Comparison of ENCODE assay signal across 32 cellular contexts in the genomic region with DNA sequence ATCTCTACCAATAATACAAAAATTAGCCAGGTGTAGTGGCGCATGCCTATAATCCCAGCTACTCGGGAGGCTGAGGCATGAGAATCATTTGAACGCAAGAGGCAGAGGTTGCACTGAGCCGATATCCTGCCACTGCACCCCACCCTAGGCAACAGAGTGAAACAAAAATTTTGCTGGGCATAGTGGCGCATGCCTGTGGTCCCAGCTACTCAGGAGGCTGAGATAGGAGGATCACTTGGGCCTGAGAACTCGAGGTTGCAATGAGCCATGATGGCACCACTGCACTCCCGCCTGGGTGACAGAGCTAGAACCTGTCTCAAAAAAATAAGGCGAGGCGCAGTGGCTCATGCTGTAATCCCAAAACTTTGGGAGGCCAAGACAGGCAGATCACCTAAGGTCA.
"Had no signal": no experiment of that assay in that cellular context is flagged by ENCODE, and none has a peak within 500 bp of the region (broad histone marks: within the 10 kb centered on the region; RNA-seq: fewer than 3 reads in every experiment).

No MANE protein-coding gene starts in this region.

- H3K27ac Mint-ChIP-seq: activated B cell treated with CpG ODN at 0.5 μM for 24 hours; activated CD4-positive, alpha-beta memory T cell treated with anti-CD3 and anti-CD28 coated beads for 36 hours; activated CD4-positive, alpha-beta T cell treated with anti-CD3 and anti-CD28 coated beads, Interleukin-2, amount 10 ng/mL, durations not matched to agents 24 days and 14 days; activated CD8-positive, alpha-beta T cell treated with anti-CD3 and anti-CD28 coated beads for 36 hours; activated naive CD4-positive, alpha-beta T cell treated with anti-CD3 and anti-CD28 coated beads, Interleukin-2, amount 10 ng/mL, durations not matched to agents 7 days and 5 days; activated naive CD4-positive, alpha-beta T cell treated with anti-CD3 and anti-CD28 coated beads, Interleukin-2, amount 50 U/mL, for 24 hours; activated naive CD8-positive, alpha-beta T cell; activated naive CD8-positive, alpha-beta T cell treated with anti-CD3 and anti-CD28 coated beads, Interleukin-2, amount 10 ng/mL, durations not matched to agents 7 days and 5 days; activated naive CD8-positive, alpha-beta T cell treated with anti-CD3 and anti-CD28 coated beads, Interleukin-2, amount 50 U/mL, for 24 hours; activated T-cell treated with anti-CD3 and anti-CD28 coated beads, Interleukin-2, amount 50 U/mL, for 72 hours; activated T-helper 1 cell treated with anti-CD3 and anti-CD28 coated beads, Interleukin-12 subunit alpha, Interleukin-12 subunit beta, Interleukin-2, Interleukin-4 antibody, amounts not matched to agents 30 ng/mL and 10 ng/mL and 1 ng/mL, durations not matched to agents 14 hours and 24 hours and 36 hours; activated T-helper 17 cell treated with anti-CD3 and anti-CD28 coated beads, Interleukin-2, amount 50 U/mL, for 72 hours; brain; T-cell; T-helper 2 cell treated with Interferon-gamma antibody and Interleukin-4, amounts not matched to agents 5 μg/mL and 100 μg/mL, for 36 hours had no signal

- H3K4me1 Mint-ChIP-seq: activated CD4-positive, alpha-beta T cell treated with anti-CD3 and anti-CD28 coated beads, Interleukin-2, amount 10 ng/mL, durations not matched to agents 24 days and 14 days had no signal

- H3K27me3 ChIP-seq: ascending aorta, cardiac muscle cell had no signal

- DNase-seq: activated B cell treated with CpG ODN at 0.5 μM for 24 hours; activated CD4-positive, alpha-beta memory T cell treated with anti-CD3 and anti-CD28 coated beads for 36 hours; activated CD4-positive, alpha-beta T cell treated with anti-CD3 and anti-CD28 coated beads for 4 hours; activated CD4-positive, alpha-beta T cell treated with anti-CD3 and anti-CD28 coated beads, Interleukin-2, amount 10 ng/mL, durations not matched to agents 24 days and 14 days; activated CD4-positive, alpha-beta T cell treated with anti-CD3 and anti-CD28 coated beads, Interleukin-2, amount 50 U/mL, for 1 hour; activated CD4-positive, alpha-beta T cell treated with anti-CD3 and anti-CD28 coated beads, Interleukin-2, amount 50 U/mL, for 4 hours; activated CD4-positive, CD25-positive, alpha-beta regulatory T cell treated with anti-CD3 and anti-CD28 coated beads, Interleukin-2, amount 50 U/mL, for 72 hours; activated CD8-positive, alpha-beta memory T cell treated with anti-CD3 and anti-CD28 coated beads, Interleukin-2, amount 50 U/mL, for 4 hours; activated CD8-positive, alpha-beta T cell treated with anti-CD3 and anti-CD28 coated beads for 36 hours; activated naive CD4-positive, alpha-beta T cell treated with anti-CD3 and anti-CD28 coated beads, Interleukin-2, amount 10 ng/mL, durations not matched to agents 7 days and 5 days; activated naive CD4-positive, alpha-beta T cell treated with Interleukin-2 at 50 U/mL for 16 hours; activated naive CD8-positive, alpha-beta T cell treated with anti-CD3 and anti-CD28 coated beads, Interleukin-2, amount 10 ng/mL, durations not matched to agents 7 days and 5 days; activated naive CD8-positive, alpha-beta T cell treated with anti-CD3 and anti-CD28 coated beads, Interleukin-2, amount 50 U/mL, for 24 hours; activated T-cell treated with anti-CD3 and anti-CD28 coated beads for 4 hours; activated T-cell treated with anti-CD3 and anti-CD28 coated beads, Interleukin-2, amount 50 U/mL, for 1 hour; activated T-cell treated with anti-CD3 and anti-CD28 coated beads, Interleukin-2, amount 50 U/mL, for 4 hours; activated T-cell treated with anti-CD3 and anti-CD28 coated beads, Interleukin-2, amount 50 U/mL, for 72 hours; amygdala; anterior cingulate cortex; central memory CD4-positive, alpha-beta T cell; T-cell; T-helper 2 cell; T-helper 9 cell had no signal

- H3K4me3 ChIP-seq: ascending aorta, cardiac muscle cell had no signal

- H3K9me3 Mint-ChIP-seq: activated B cell treated with CpG ODN at 0.5 μM for 24 hours; activated CD4-positive, alpha-beta memory T cell treated with anti-CD3 and anti-CD28 coated beads for 36 hours; activated CD4-positive, alpha-beta T cell treated with anti-CD3 and anti-CD28 coated beads, Interleukin-2, amount 10 ng/mL, durations not matched to agents 24 days and 14 days; activated CD8-positive, alpha-beta T cell treated with anti-CD3 and anti-CD28 coated beads for 36 hours; activated naive CD4-positive, alpha-beta T cell treated with anti-CD3 and anti-CD28 coated beads, Interleukin-2, amount 10 ng/mL, durations not matched to agents 7 days and 5 days; activated naive CD4-positive, alpha-beta T cell treated with anti-CD3 and anti-CD28 coated beads, Interleukin-2, amount 50 U/mL, for 24 hours; activated naive CD8-positive, alpha-beta T cell treated with anti-CD3 and anti-CD28 coated beads, Interleukin-2, amount 10 ng/mL, durations not matched to agents 7 days and 5 days; activated naive CD8-positive, alpha-beta T cell treated with anti-CD3 and anti-CD28 coated beads, Interleukin-2, amount 50 U/mL, for 24 hours; activated T-cell treated with anti-CD3 and anti-CD28 coated beads, Interleukin-2, amount 50 U/mL, for 4 hours; activated T-cell treated with anti-CD3 and anti-CD28 coated beads, Interleukin-2, amount 50 U/mL, for 72 hours; activated T-helper 1 cell treated with anti-CD3 and anti-CD28 coated beads, Interleukin-12 subunit alpha, Interleukin-12 subunit beta, Interleukin-2, Interleukin-4 antibody, amounts not matched to agents 30 ng/mL and 10 ng/mL and 1 ng/mL, durations not matched to agents 14 hours and 24 hours and 36 hours; activated T-helper 17 cell treated with anti-CD3 and anti-CD28 coated beads, Interleukin-2, amount 50 U/mL, for 72 hours; brain; T-cell; T-helper 2 cell treated with Interferon-gamma antibody and Interleukin-4, amounts not matched to agents 5 μg/mL and 100 μg/mL, for 36 hours had no signal

- H3K4me3 Mint-ChIP-seq: activated B cell treated with CpG ODN at 0.5 μM for 24 hours; activated CD4-positive, alpha-beta memory T cell treated with anti-CD3 and anti-CD28 coated beads for 36 hours; activated CD4-positive, alpha-beta T cell treated with anti-CD3 and anti-CD28 coated beads, Interleukin-2, amount 10 ng/mL, durations not matched to agents 24 days and 14 days; activated CD8-positive, alpha-beta T cell treated with anti-CD3 and anti-CD28 coated beads for 36 hours; activated naive CD4-positive, alpha-beta T cell treated with anti-CD3 and anti-CD28 coated beads, Interleukin-2, amount 10 ng/mL, durations not matched to agents 7 days and 5 days; activated naive CD4-positive, alpha-beta T cell treated with anti-CD3 and anti-CD28 coated beads, Interleukin-2, amount 50 U/mL, for 24 hours; activated naive CD8-positive, alpha-beta T cell; activated naive CD8-positive, alpha-beta T cell treated with anti-CD3 and anti-CD28 coated beads, Interleukin-2, amount 10 ng/mL, durations not matched to agents 7 days and 5 days; activated naive CD8-positive, alpha-beta T cell treated with anti-CD3 and anti-CD28 coated beads, Interleukin-2, amount 50 U/mL, for 24 hours; activated T-cell treated with anti-CD3 and anti-CD28 coated beads, Interleukin-2, amount 50 U/mL, for 4 hours; activated T-cell treated with anti-CD3 and anti-CD28 coated beads, Interleukin-2, amount 50 U/mL, for 72 hours; activated T-helper 1 cell treated with anti-CD3 and anti-CD28 coated beads, Interleukin-12 subunit alpha, Interleukin-12 subunit beta, Interleukin-2, Interleukin-4 antibody, amounts not matched to agents 30 ng/mL and 10 ng/mL and 1 ng/mL, durations not matched to agents 14 hours and 24 hours and 36 hours; activated T-helper 17 cell treated with anti-CD3 and anti-CD28 coated beads, Interleukin-2, amount 50 U/mL, for 72 hours; brain; T-cell; T-helper 2 cell treated with Interferon-gamma antibody and Interleukin-4, amounts not matched to agents 5 μg/mL and 100 μg/mL, for 36 hours had no signal

- H3K27me3 Mint-ChIP-seq: activated B cell treated with CpG ODN at 0.5 μM for 24 hours; activated CD4-positive, alpha-beta memory T cell treated with anti-CD3 and anti-CD28 coated beads for 36 hours; activated CD4-positive, alpha-beta T cell treated with anti-CD3 and anti-CD28 coated beads, Interleukin-2, amount 10 ng/mL, durations not matched to agents 24 days and 14 days; activated CD8-positive, alpha-beta T cell treated with anti-CD3 and anti-CD28 coated beads for 36 hours; activated naive CD4-positive, alpha-beta T cell treated with anti-CD3 and anti-CD28 coated beads, Interleukin-2, amount 10 ng/mL, durations not matched to agents 7 days and 5 days; activated naive CD4-positive, alpha-beta T cell treated with anti-CD3 and anti-CD28 coated beads, Interleukin-2, amount 50 U/mL, for 24 hours; activated naive CD8-positive, alpha-beta T cell; activated naive CD8-positive, alpha-beta T cell treated with anti-CD3 and anti-CD28 coated beads, Interleukin-2, amount 10 ng/mL, durations not matched to agents 7 days and 5 days; activated naive CD8-positive, alpha-beta T cell treated with anti-CD3 and anti-CD28 coated beads, Interleukin-2, amount 50 U/mL, for 24 hours; activated T-helper 17 cell treated with anti-CD3 and anti-CD28 coated beads, Interleukin-2, amount 50 U/mL, for 72 hours; brain; T-cell had no signal

- H3K9me3 ChIP-seq: ascending aorta had no signal

- H3K27ac ChIP-seq: ascending aorta, cardiac muscle cell, VCaP had no signal

- H3K36me3 ChIP-seq: ascending aorta, cardiac muscle cell had no signal

- H3K36me3 Mint-ChIP-seq: activated CD4-positive, alpha-beta memory T cell treated with anti-CD3 and anti-CD28 coated beads for 36 hours; activated naive CD4-positive, alpha-beta T cell treated with anti-CD3 and anti-CD28 coated beads, Interleukin-2, amount 10 ng/mL, durations not matched to agents 7 days and 5 days; activated naive CD4-positive, alpha-beta T cell treated with anti-CD3 and anti-CD28 coated beads, Interleukin-2, amount 50 U/mL, for 24 hours; activated naive CD8-positive, alpha-beta T cell; T-cell had no signal

- ATAC-seq: activated CD8-positive, alpha-beta T cell treated with anti-CD3 and anti-CD28 coated beads for 36 hours; activated naive CD8-positive, alpha-beta T cell treated with anti-CD3 and anti-CD28 coated beads, Interleukin-2, amount 50 U/mL, for 24 hours; activated T-cell treated with anti-CD3 and anti-CD28 coated beads, Interleukin-2, amount 50 U/mL, for 4 hours; activated T-cell treated with anti-CD3 and anti-CD28 coated beads, Interleukin-2, amount 50 U/mL, for 72 hours; activated T-helper 17 cell treated with anti-CD3 and anti-CD28 coated beads, Interleukin-2, amount 50 U/mL, for 72 hours; T-cell had no signal
